1 cellular context compared by ENCODE assay signal in genomic region chr17:82098939-82099765, GRCh38.
TF ChIP-seq lines count a peak whose summit lies in the region.

No MANE protein-coding gene starts in this region.

TF ChIP-seq in HEK293, 187 proteins besides CTCF, POLR2A, EP300 and RAD21 (continued from another document):
- TF ChIP-seq PRDM2 (tag by site-specific recombination; IDR thresholded peaks at IDR 0.05; ENCODE audit: borderline replicate concordance) = no peak
- peak; percentile 59 for TF ChIP-seq EGR2 (tag by site-specific recombination; IDR thresholded peaks at IDR 0.05; ENCODE audit: low read depth)
TF ChIP-seq in HEK293: peak in this region for 34.
